28 cellular contexts compared by ENCODE assay signal in the genomic region with DNA sequence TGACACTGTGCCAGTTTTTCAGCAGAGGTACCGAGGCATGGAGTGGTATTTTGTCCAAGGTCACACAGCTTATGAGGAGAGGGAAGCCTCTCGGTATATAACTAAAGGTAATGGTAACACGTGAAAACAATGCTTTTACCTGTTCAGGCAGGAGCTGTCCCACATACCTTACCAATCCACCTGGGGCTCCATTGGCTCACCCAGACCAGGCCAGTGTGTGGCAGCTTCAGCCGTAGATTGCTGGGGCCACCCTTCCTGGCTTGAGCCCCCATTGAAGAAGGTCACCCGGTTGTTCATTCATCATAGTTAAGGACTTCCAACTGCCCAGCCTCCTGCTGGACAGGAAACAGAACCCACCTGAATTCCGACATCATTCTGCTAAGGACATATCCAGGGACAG.
"Had no signal": no experiment of that assay in that cellular context is flagged by ENCODE, and none has a peak within 500 bp of the region (broad histone marks: within the 10 kb centered on the region; RNA-seq: fewer than 3 reads in every experiment).

No MANE protein-coding gene starts in this region.

- H3K27me3 ChIP-seq: body of pancreas, heart left ventricle, right lobe of liver, thyroid gland, upper lobe of left lung, vagina had no signal

- H3K4me3 Mint-ChIP-seq: activated naive CD8-positive, alpha-beta T cell; activated T-cell treated with anti-CD3 and anti-CD28 coated beads, Interleukin-2, amount 50 U/mL, for 72 hours; dendritic cell treated with granulocyte-macrophage colony-stimulating factor and Interleukin-4, amounts not matched to agents 40 ng/mL and 50 ng/mL, for 4 days; mesothelial cell of epicardium; naive B cell; nephron progenitor cell had no signal

- H3K4me1 ChIP-seq: body of pancreas, left lung, upper lobe of left lung, vagina had no signal

- DNase-seq: activated CD4-positive, alpha-beta T cell treated with anti-CD3 and anti-CD28 coated beads for 4 hours; activated CD4-positive, alpha-beta T cell treated with anti-CD3 and anti-CD28 coated beads, Interleukin-2, amount 50 U/mL, for 4 hours; activated effector memory CD4-positive, alpha-beta T cell treated with Interleukin-2 at 50 U/mL for 16 hours; activated naive CD4-positive, alpha-beta T cell treated with Interleukin-2 at 50 U/mL for 16 hours; activated T-cell treated with anti-CD3 and anti-CD28 coated beads for 4 hours; activated T-cell treated with anti-CD3 and anti-CD28 coated beads, Interleukin-2, amount 50 U/mL, for 72 hours; aorta; body of pancreas; central memory CD4-positive, alpha-beta T cell; effector CD8-positive, alpha-beta T cell; foreskin fibroblast; heart left ventricle; kidney glomerular epithelial cell; left lung; naive B cell; nephron progenitor cell; right lobe of liver; stimulated activated CD4-positive, alpha-beta T cell treated with anti-CD3 and anti-CD28 coated beads, Interleukin-2, amount 100 ng/mL, for 48 hours; stimulated activated naive CD8-positive, alpha-beta T cell treated with anti-CD3 and anti-CD28 coated beads, Interleukin-15, Interleukin-2, amounts not matched to agents 100 U/mL and 50 U/mL, for 24 hours; upper lobe of left lung had no signal

- H3K4me1 Mint-ChIP-seq: mesothelial cell of epicardium had no signal

- H3K27ac Mint-ChIP-seq: activated naive CD8-positive, alpha-beta T cell; activated T-cell treated with anti-CD3 and anti-CD28 coated beads, Interleukin-2, amount 50 U/mL, for 72 hours; dendritic cell treated with granulocyte-macrophage colony-stimulating factor and Interleukin-4, amounts not matched to agents 40 ng/mL and 50 ng/mL, for 4 days; mesothelial cell of epicardium; nephron progenitor cell had no signal

- H3K4me3 ChIP-seq: body of pancreas, heart left ventricle, left lung, lung, right lobe of liver, thyroid gland, upper lobe of left lung, vagina had no signal

- H3K9me3 ChIP-seq: body of pancreas, neutrophil, right lobe of liver, thyroid gland, upper lobe of left lung, vagina had no signal

- ATAC-seq: activated T-cell treated with anti-CD3 and anti-CD28 coated beads, Interleukin-2, amount 50 U/mL, for 72 hours; body of pancreas; heart left ventricle; left lung; right lobe of liver; stimulated activated naive CD8-positive, alpha-beta T cell treated with anti-CD3 and anti-CD28 coated beads, Interleukin-15, Interleukin-2, amounts not matched to agents 100 U/mL and 50 U/mL, for 24 hours had no signal

- H3K36me3 ChIP-seq: left lung, neutrophil, thyroid gland, vagina had no signal

- H3K27ac ChIP-seq: body of pancreas, heart left ventricle, left lung, neutrophil, right lobe of liver, thyroid gland, upper lobe of left lung, vagina, VCaP had no signal

- H3K36me3 Mint-ChIP-seq: mesothelial cell of epicardium had no signal
